In the genomic region with DNA sequence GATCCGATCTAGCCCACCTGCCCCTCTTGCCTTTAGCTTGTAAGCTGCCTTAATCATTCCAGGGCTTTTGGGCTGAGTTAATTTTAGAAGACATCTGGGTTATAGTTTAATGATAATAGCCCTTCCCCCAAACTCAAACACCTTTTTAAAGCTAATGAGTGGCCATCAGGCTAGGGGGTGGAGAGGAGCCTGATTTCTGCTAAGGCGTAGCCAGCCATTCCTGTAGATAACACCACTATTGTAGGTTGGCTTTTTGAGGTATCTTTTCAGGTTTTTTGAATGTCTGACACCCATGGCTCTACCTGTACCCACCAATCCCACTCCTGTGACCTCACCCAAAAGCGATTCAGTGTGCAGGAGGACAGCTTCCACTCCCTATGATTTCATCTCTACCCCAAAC, we compare ENCODE assay signal across 17 cellular contexts. TPM values are rescaled to one million over a fixed set of nuclear protein-coding genes. Genes with fewer than 3 reads are reported as not detected.
DNase-seq lines count a peak whose midpoint lies in the region; ATAC-seq, FAIRE-seq and TF ChIP-seq lines count a peak whose summit lies in the region.
"Had no signal": no experiment of that assay in that cellular context is flagged by ENCODE, and none has a peak within 500 bp of the region (broad histone marks: within the 10 kb centered on the region; RNA-seq: fewer than 3 reads in every experiment).

No MANE protein-coding gene starts in this region.

- no peaks in the 10 kb centered on the region for H3K36me3 Mint-ChIP-seq in activated CD4-positive, alpha-beta T cell treated with anti-CD3 and anti-CD28 coated beads, Interleukin-2, amount 10 ng/mL, durations not matched to agents 7 days and 5 days (ENCODE audit: low read depth)

- H3K27me3 ChIP-seq in right atrium auricular region (no peaks in the 10 kb centered on the region), mesendoderm (ENCODE audit: insufficient read depth, low read length, poor library complexity) (no peaks in the 10 kb centered on the region), stomach smooth muscle (ENCODE audit: control insufficient read depth in 1 of 2, insufficient read depth in 2 of 2, low read length in 2 of 2) (no peaks in the 10 kb centered on the region)

- H3K4me3 Mint-ChIP-seq in activated CD4-positive, alpha-beta T cell treated with anti-CD3 and anti-CD28 coated beads, Interleukin-2, amount 10 ng/mL, durations not matched to agents 7 days and 5 days: no peak overlapping the region

- TF ChIP-seq CTCF in right atrium auricular region (IDR thresholded peaks at IDR 0.05): no peak

- peak overlapping the region; percentile 36 for H2BK5ac ChIP-seq in mesendoderm (ENCODE audit: low read length)

- intact Hi-C loops in Right ventricle myocardium inferior (cut with DNase I): loop anchor here (1.0 kb wide), 1 partner anchor 21 kb away; no protein-coding TSS in a partner anchor

- no peak for DNase-seq in right atrium auricular region (ENCODE audit: low spot score)
- no peak for DNase-seq in Right ventricle myocardium inferior (ENCODE audit: missing footprints)
- DNase-seq in NCI-H82 treated with DMSO at 0.1 percent for 48 hours (lab: John Stamatoyannopoulos, UW; ENCODE audit: unreplicated experiment): peak; percentile 80
- DNase-seq in mesendoderm: no peak
- no peak for DNase-seq in activated CD4-positive, alpha-beta T cell treated with anti-CD3 and anti-CD28 coated beads, Interleukin-2, amount 10 ng/mL, durations not matched to agents 7 days and 5 days
- DNase-seq in urothelium cell line (ENCODE audit: low spot score): no peak
- DNase-seq: DMS153, EL, HCEC 1CT, MV-4-11, NCI-H1436, NCI-H2081 treated with DMSO at 0.1 percent for 48 hours, NCI-H526 had no signal

- H3K4me1 ChIP-seq in right atrium auricular region: peaks cover 0 to 38% of the 10 kb centered on the region in 2 donors
- H3K4me1 ChIP-seq in mesendoderm (ENCODE audit: control insufficient read depth, low read depth, low read length): peaks cover 8% of the 10 kb centered on the region
- H3K4me1 ChIP-seq in stomach smooth muscle (ENCODE audit: control insufficient read depth, insufficient read depth, low read length): peaks cover 35% of the 10 kb centered on the region

- H3K9me3 ChIP-seq in right atrium auricular region: no peaks in the 10 kb centered on the region
- no peaks in the 10 kb centered on the region for H3K9me3 ChIP-seq in stomach smooth muscle (ENCODE audit: control insufficient read depth in 2 of 2, low read length in 2 of 2)

- POLR2A ChIA-PET in activated CD4-positive, alpha-beta T cell treated with anti-CD3 and anti-CD28 coated beads, Interleukin-2, amount 10 ng/mL, durations not matched to agents 7 days and 5 days (lab: Charles Lee): no interaction called here

- no peaks in the 10 kb centered on the region for H3K27me3 Mint-ChIP-seq in activated CD4-positive, alpha-beta T cell treated with anti-CD3 and anti-CD28 coated beads, Interleukin-2, amount 10 ng/mL, durations not matched to agents 7 days and 5 days

- no CpG with 5 or more reads among the region's 3 CpGs for WGBS in mesendoderm (ENCODE audit: extremely low coverage, insufficient coverage, low lambda C conversion rate)

- peaks cover 7% of the 10 kb centered on the region for H3K4me1 Mint-ChIP-seq in activated CD4-positive, alpha-beta T cell treated with anti-CD3 and anti-CD28 coated beads, Interleukin-2, amount 10 ng/mL, durations not matched to agents 7 days and 5 days

- H2AK5ac ChIP-seq in mesendoderm (ENCODE audit: low read length): no peak overlapping the region

- H3K27ac ChIP-seq in right atrium auricular region (peak overlapping the region; percentile 61 to 75), mesendoderm (ENCODE audit: low read depth, low read length) (no peak overlapping the region), stomach smooth muscle (ENCODE audit: low read length) (peak overlapping the region; percentile 46)
- H3K27ac ChIP-seq: C4-2B had no signal

- no peaks in the 10 kb centered on the region for H3K9me3 Mint-ChIP-seq in activated CD4-positive, alpha-beta T cell treated with anti-CD3 and anti-CD28 coated beads, Interleukin-2, amount 10 ng/mL, durations not matched to agents 7 days and 5 days

- H4K5ac ChIP-seq in mesendoderm (ENCODE audit: low read length): no peak overlapping the region

- peak overlapping the region; percentile 54 for H3K23ac ChIP-seq in mesendoderm (ENCODE audit: low read length)

- no peaks in the 10 kb centered on the region for H3K79me1 ChIP-seq in mesendoderm (ENCODE audit: low read length)

- CTCF ChIA-PET in activated CD4-positive, alpha-beta T cell treated with anti-CD3 and anti-CD28 coated beads, Interleukin-2, amount 10 ng/mL, durations not matched to agents 7 days and 5 days (lab: Charles Lee): interaction anchor here (1.0 kb wide), 1 partner anchor 12 kb away, joined by 3 read pairs; no protein-coding TSS in a partner anchor

- H3K79me2 ChIP-seq in mesendoderm (ENCODE audit: control insufficient read depth, insufficient read depth, low read length): no peaks in the 10 kb centered on the region

- peak overlapping the region; percentile 75 for H3K56ac ChIP-seq in mesendoderm (ENCODE audit: low read length)

- H3K36me3 ChIP-seq in right atrium auricular region: no peaks in the 10 kb centered on the region
- H3K36me3 ChIP-seq in mesendoderm (ENCODE audit: control insufficient read depth, insufficient read depth, low read length): no peaks in the 10 kb centered on the region
- no peaks in the 10 kb centered on the region for H3K36me3 ChIP-seq in stomach smooth muscle (ENCODE audit: control insufficient read depth in 2 of 2, insufficient read depth in 2 of 2, low read length in 2 of 2)

- H3K18ac ChIP-seq in mesendoderm (ENCODE audit: low read length): peak overlapping the region; percentile 45

- no peak overlapping the region for H3K27ac Mint-ChIP-seq in activated CD4-positive, alpha-beta T cell treated with anti-CD3 and anti-CD28 coated beads, Interleukin-2, amount 10 ng/mL, durations not matched to agents 7 days and 5 days

- ATAC-seq in Right ventricle myocardium inferior: no peak
- ATAC-seq in GM18861 (IDR thresholded peaks at IDR 0.05; ENCODE audit: unreplicated experiment): no peak

- H4K8ac ChIP-seq in mesendoderm (ENCODE audit: low read depth, low read length): no peak overlapping the region

- H2BK120ac ChIP-seq in mesendoderm (ENCODE audit: low read depth, low read length): no peak overlapping the region

- H3K4me3 ChIP-seq in right atrium auricular region (no peak overlapping the region), mesendoderm (ENCODE audit: low read length) (no peak overlapping the region), stomach smooth muscle (ENCODE audit: low read length in 2 of 2) (no peak overlapping the region)

- H3K4ac ChIP-seq in mesendoderm (ENCODE audit: low read depth, low read length): no peak overlapping the region

- H3K4me2 ChIP-seq in mesendoderm (ENCODE audit: low read length): no peak overlapping the region

- peak overlapping the region; percentile 23 for H2BK15ac ChIP-seq in mesendoderm (replicated peaks; ENCODE audit: low read depth)

- FAIRE-seq in urothelium cell line (lab: Jason Lieb, UNC): no peak
- FAIRE-seq: HTR-8/SVneo had no signal

- H3K9ac ChIP-seq in mesendoderm (ENCODE audit: low read length) (no peak overlapping the region), stomach smooth muscle (ENCODE audit: low read length in 2 of 2) (no peak overlapping the region)

RNA-seq across cellular contexts. Expression of a gene that starts 7.6 kb away (rescaled TPM):
- total RNA-seq in right atrium auricular region (10 to 100 TPM; 68.5 to 89.1 TPM), Right ventricle myocardium inferior (89.9 TPM)
- 62.6 TPM for polyA plus RNA-seq in mesendoderm (2013, experiment 1 of 2)
- 61.6 TPM for polyA plus RNA-seq in mesendoderm (2013, experiment 2 of 2)
- total RNA-seq in activated CD4-positive, alpha-beta T cell treated with anti-CD3 and anti-CD28 coated beads, Interleukin-2, amount 10 ng/mL, durations not matched to agents 7 days and 5 days: 10 to 100 TPM; 36.7 to 40.3 TPM
